In the genomic region with DNA sequence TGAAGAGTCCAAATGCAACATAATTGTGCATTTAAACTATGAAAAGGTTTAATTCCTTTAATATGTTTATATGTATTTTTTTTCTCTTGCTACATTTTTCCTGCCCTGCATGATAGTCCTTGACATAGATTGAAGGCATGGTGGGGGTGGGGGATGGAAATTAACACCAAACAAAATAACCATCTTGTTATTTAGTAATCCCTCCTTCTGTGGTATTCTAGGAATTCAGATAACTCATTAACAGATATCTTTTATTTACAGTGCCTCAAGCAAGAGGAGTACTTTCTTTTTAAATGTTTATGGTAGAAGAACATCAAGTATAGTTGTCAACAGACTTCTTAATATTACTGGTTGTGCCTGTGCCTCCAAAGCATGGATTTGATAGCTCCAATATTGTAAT, we compare ENCODE assay signal across 29 cellular contexts.
"Had no signal": no experiment of that assay in that cellular context is flagged by ENCODE, and none has a peak within 500 bp of the region (broad histone marks: within the 10 kb centered on the region; RNA-seq: fewer than 3 reads in every experiment).

No MANE protein-coding gene starts in this region.

- DNase-seq: activated CD4-positive, alpha-beta T cell treated with anti-CD3 and anti-CD28 coated beads for 4 hours; activated CD4-positive, alpha-beta T cell treated with anti-CD3 and anti-CD28 coated beads, Interleukin-2, amount 50 U/mL, for 4 hours; activated naive CD4-positive, alpha-beta T cell; activated T-cell treated with anti-CD3 and anti-CD28 coated beads for 4 hours; activated T-cell treated with anti-CD3 and anti-CD28 coated beads, Interleukin-2, amount 50 U/mL, for 72 hours; anterior cingulate cortex; dermis blood vessel endothelial cell; effector CD4-positive, alpha-beta T cell; head of caudate nucleus; hypothalamus; left cardiac atrium; mammary epithelial cell; naive thymus-derived CD4-positive, alpha-beta T cell; ovary; retina; sigmoid colon; small intestine; stimulated activated CD4-positive, alpha-beta T cell treated with anti-CD3 and anti-CD28 coated beads, Interleukin-1b, Interleukin-23, amount 100 ng/mL, for 48 hours; stimulated activated CD4-positive, alpha-beta T cell treated with anti-CD3 and anti-CD28 coated beads, Interleukin-4, amount 100 ng/mL, for 4 hours; stimulated activated CD8-positive, alpha-beta memory T cell treated with anti-CD3 and anti-CD28 coated beads, Interleukin-4, amount 100 ng/mL, for 48 hours; stomach; thyroid gland; upper lobe of right lung had no signal

- H3K4me3 ChIP-seq: gastroesophageal sphincter, ovary, sigmoid colon, stomach, thyroid gland, upper lobe of right lung had no signal

- H3K36me3 ChIP-seq: gastroesophageal sphincter, ovary, sigmoid colon, stomach, thyroid gland, upper lobe of right lung had no signal

- FAIRE-seq: colon, endometrium, small intestine, TTC549 had no signal

- H3K27ac ChIP-seq: epithelial cell of prostate, gastroesophageal sphincter, ovary, stomach, thyroid gland, upper lobe of right lung, VCaP had no signal

- H3K4me1 ChIP-seq: thyroid gland, upper lobe of right lung had no signal

- H3K9me3 ChIP-seq: gastroesophageal sphincter, ovary, sigmoid colon, stomach, thyroid gland, upper lobe of right lung had no signal

- H3K27me3 ChIP-seq: gastroesophageal sphincter, ovary, sigmoid colon, stomach, thyroid gland, upper lobe of right lung had no signal
